8 cellular contexts compared by ENCODE assay signal in genomic region chr2:96336104-96336775, GRCh38. TPM values are rescaled to one million over a fixed set of nuclear protein-coding genes. Genes with fewer than 3 reads are reported as not detected.
DNase-seq lines count a peak whose midpoint lies in the region; ATAC-seq and TF ChIP-seq lines count a peak whose summit lies in the region.

No MANE protein-coding gene starts in this region.

- peak overlapping the region; percentile 87 for H3K4me3 Mint-ChIP-seq in activated naive CD4-positive, alpha-beta T cell treated with anti-CD3 and anti-CD28 coated beads for 36 hours
- peak overlapping the region; percentile 83 for H3K4me3 Mint-ChIP-seq in stimulated activated memory B cell treated with anti-CD40 and anti-IgM and Interleukin-4, amounts not matched to agents 10 μg/mL and 1 μg/mL and 100 μg/mL, for 72 hours

- no peak for TF ChIP-seq CTCF in RWPE1 (conservative IDR thresholded peaks at IDR 0.05; ENCODE audit: low read depth)
- no peak for TF ChIP-seq CTCF in fibroblast of the aortic adventitia (IDR thresholded peaks at IDR 0.05; ENCODE audit: insufficient read depth, low read length)

- H3K36me3 Mint-ChIP-seq in activated naive CD4-positive, alpha-beta T cell treated with anti-CD3 and anti-CD28 coated beads for 36 hours (ENCODE audit: low read depth): peaks cover 29% of the 10 kb centered on the region
- H3K36me3 Mint-ChIP-seq in stimulated activated memory B cell treated with anti-CD40 and anti-IgM and Interleukin-4, amounts not matched to agents 10 μg/mL and 1 μg/mL and 100 μg/mL, for 72 hours: no peaks in the 10 kb centered on the region

- H3K27me3 Mint-ChIP-seq in activated naive CD4-positive, alpha-beta T cell treated with anti-CD3 and anti-CD28 coated beads for 36 hours (ENCODE audit: low read depth): no peaks in the 10 kb centered on the region
- H3K27me3 Mint-ChIP-seq in stimulated activated memory B cell treated with anti-CD40 and anti-IgM and Interleukin-4, amounts not matched to agents 10 μg/mL and 1 μg/mL and 100 μg/mL, for 72 hours: no peaks in the 10 kb centered on the region

- H3K4me1 Mint-ChIP-seq in activated naive CD4-positive, alpha-beta T cell treated with anti-CD3 and anti-CD28 coated beads for 36 hours (ENCODE audit: low read depth): peaks cover 51% of the 10 kb centered on the region
- H3K4me1 Mint-ChIP-seq in stimulated activated memory B cell treated with anti-CD40 and anti-IgM and Interleukin-4, amounts not matched to agents 10 μg/mL and 1 μg/mL and 100 μg/mL, for 72 hours: peaks cover 44% of the 10 kb centered on the region

- CTCF ChIA-PET in activated naive CD4-positive, alpha-beta T cell treated with anti-CD3 and anti-CD28 coated beads for 36 hours (lab: Charles Lee): interaction anchor here (1.4 kb wide), 1 partner anchor 71 kb away, joined by 3 read pairs; no protein-coding TSS in a partner anchor
- CTCF ChIA-PET in RWPE1 (lab: Yijun Ruan, JAX): interaction anchor here (0.6 to 1.3 kb wide), 4 partner anchors 9 to 173 kb away, joined by 3 read pairs; no protein-coding TSS in a partner anchor

- no peaks in the 10 kb centered on the region for H3K9me3 Mint-ChIP-seq in activated naive CD4-positive, alpha-beta T cell treated with anti-CD3 and anti-CD28 coated beads for 36 hours
- no peaks in the 10 kb centered on the region for H3K9me3 Mint-ChIP-seq in stimulated activated memory B cell treated with anti-CD40 and anti-IgM and Interleukin-4, amounts not matched to agents 10 μg/mL and 1 μg/mL and 100 μg/mL, for 72 hours

- ATAC-seq in stimulated activated memory B cell treated with anti-CD40 and anti-IgM and Interleukin-4, amounts not matched to agents 10 μg/mL and 1 μg/mL and 100 μg/mL, for 72 hours: no peak
- no peak for ATAC-seq in HG03196 (IDR thresholded peaks at IDR 0.05; ENCODE audit: unreplicated experiment)

- POLR2A ChIA-PET in RWPE1 (lab: Yijun Ruan, JAX; ENCODE audit: low non-redundant PET): no interaction called here

- H3K4me3 ChIP-seq in fibroblast of the aortic adventitia (ENCODE audit: low read depth, low read length): peak overlapping the region; percentile 88

- intact Hi-C loops in activated naive CD4-positive, alpha-beta T cell treated with anti-CD3 and anti-CD28 coated beads for 36 hours (cut with micrococcal nuclease): loop anchor here (2.0 to 5.0 kb wide), 3 partner anchors 151 to 426 kb away; partner anchors contain the start of genes CNNM4 and DUSP2

- no peak for DNase-seq in activated naive CD4-positive, alpha-beta T cell treated with anti-CD3 and anti-CD28 coated beads for 36 hours
- no peak for DNase-seq in activated naive CD4-positive, alpha-beta T cell treated with anti-CD3 and anti-CD28 coated beads, Interleukin-2, amount 50 U/mL, for 16 hours
- DNase-seq in RWPE1 (ENCODE audit: low spot score) (no peak), fibroblast of the aortic adventitia (ENCODE audit: low read depth) (no peak), T1000 (lab: John Stamatoyannopoulos, UW) (no peak)
- DNase-seq in stimulated activated CD4-positive, alpha-beta T cell treated with anti-CD3 and anti-CD28 coated beads, Interleukin-2, amount 100 ng/mL, for 24 hours: no peak

- peak overlapping the region; percentile 72 for H3K27ac Mint-ChIP-seq in activated naive CD4-positive, alpha-beta T cell treated with anti-CD3 and anti-CD28 coated beads for 36 hours
- H3K27ac Mint-ChIP-seq in stimulated activated memory B cell treated with anti-CD40 and anti-IgM and Interleukin-4, amounts not matched to agents 10 μg/mL and 1 μg/mL and 100 μg/mL, for 72 hours: peak overlapping the region; percentile 89

- peak overlapping the region; percentile 92 for H3K27ac ChIP-seq in RWPE1

RNA-seq across cellular contexts. Expression of gene NCAPH, which starts 0.7 kb away (rescaled TPM):
- 10 to 100 TPM; 78.6 to 79.2 TPM for total RNA-seq in activated naive CD4-positive, alpha-beta T cell treated with anti-CD3 and anti-CD28 coated beads for 36 hours
- 0.57 and 18.7 TPM in 2 replicates for total RNA-seq in fibroblast of the aortic adventitia (ENCODE audit: low replicate concordance)

RNA-seq across cellular contexts. Expression of gene ITPRIPL1, which starts 11.1 kb away (rescaled TPM):
- 10 to 100 TPM; 13.3 to 13.4 TPM for total RNA-seq in activated naive CD4-positive, alpha-beta T cell treated with anti-CD3 and anti-CD28 coated beads for 36 hours
- 2.5 and 3.4 TPM in 2 replicates for total RNA-seq in fibroblast of the aortic adventitia (ENCODE audit: low replicate concordance)

RNA-seq across cellular contexts. Expression of gene SNRNP200, which starts 30.9 kb away (rescaled TPM):
- total RNA-seq in activated naive CD4-positive, alpha-beta T cell treated with anti-CD3 and anti-CD28 coated beads for 36 hours: 100 to 1,000 TPM; 179 to 181 TPM
- total RNA-seq in fibroblast of the aortic adventitia (ENCODE audit: low replicate concordance): 28.0 and 39.3 TPM in 2 replicates
